ENCODE assay signal across 12 cellular contexts in the genomic region with DNA sequence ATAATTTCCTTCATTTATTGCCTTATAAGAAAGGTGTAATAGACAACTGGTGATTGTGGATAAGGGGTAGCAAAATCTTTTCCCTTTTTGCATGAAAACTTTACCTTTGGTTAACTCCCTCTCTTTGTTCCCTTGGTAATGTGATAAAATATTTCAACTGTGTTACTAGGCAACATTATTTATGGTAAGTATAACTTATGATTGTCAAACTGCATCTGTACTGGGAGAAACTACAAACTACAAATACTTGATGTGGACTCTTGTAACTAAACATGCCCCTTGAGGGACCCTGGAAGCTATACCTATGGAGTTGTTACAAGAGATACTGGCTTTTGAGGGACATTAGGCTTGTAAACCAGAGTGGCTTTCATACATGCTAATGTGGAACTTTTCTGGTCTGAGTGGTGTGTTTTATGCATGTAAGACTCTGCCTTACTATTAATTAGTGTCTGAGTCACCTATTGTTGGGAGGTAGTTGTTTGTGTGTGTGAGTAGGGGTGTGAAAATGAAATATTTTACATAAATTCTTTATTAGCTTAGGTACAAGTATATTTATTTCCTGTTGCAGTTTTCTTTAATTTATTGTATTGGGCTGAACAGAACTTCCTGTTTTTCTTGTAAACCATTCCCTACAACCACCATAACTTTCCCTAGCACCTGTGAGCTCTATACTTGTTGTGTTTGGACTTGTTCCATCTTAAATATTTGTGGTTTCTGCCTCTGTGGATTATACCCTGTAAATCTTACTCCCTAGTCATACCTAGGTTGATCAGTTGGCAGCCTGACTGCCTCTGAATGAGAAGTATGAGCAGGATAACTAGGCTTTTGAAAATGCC. TPM values are rescaled to one million over a fixed set of nuclear protein-coding genes. Genes with fewer than 3 reads are reported as not detected.
DNase-seq lines count a peak whose midpoint lies in the region; ATAC-seq lines count a peak whose summit lies in the region.
"Had no signal": no experiment of that assay in that cellular context is flagged by ENCODE, and none has a peak within 500 bp of the region (broad histone marks: within the 10 kb centered on the region; RNA-seq: fewer than 3 reads in every experiment).

No MANE protein-coding gene starts in this region.

- ATAC-seq in esophagus mucosa, result peak; percentile 48
- ATAC-seq in GM21529 (IDR thresholded peaks at IDR 0.05; ENCODE audit: unreplicated experiment), result no peak

- DNase-seq in NCI-H1092 treated with DMSO at 0.1 percent for 48 hours (lab: John Stamatoyannopoulos, UW) (peak; percentile 12), NCI-H1092 (lab: John Stamatoyannopoulos, UW) (no peak), OCI-M1 (lab: John Stamatoyannopoulos, UW) (peak; percentile 13), smooth muscle cell of the brain vasculature (ENCODE audit: low read depth, low spot score) (peak; percentile 15), NCI-H2171 treated with DMSO at 0.1 percent for 48 hours (lab: John Stamatoyannopoulos, UW) (no peak), NK-92 (lab: John Stamatoyannopoulos, UW; ENCODE audit: unreplicated experiment) (no peak)
- DNase-seq: 8988T; activated CD4-positive, alpha-beta memory T cell treated with anti-CD3 and anti-CD28 coated beads, Interleukin-2, amount 10 ng/mL, durations not matched to agents 7 days and 5 days; anterior cingulate cortex; stimulated activated naive CD4-positive, alpha-beta T cell had no signal

RNA-seq across cellular contexts. Expression of gene STK31, which starts 49.8 kb away (rescaled TPM):
- total RNA-seq in esophagus mucosa, result 0.16 TPM

Comparison
In these comparisons a context has a peak if more than half of its experiments do, and no peak if none do; other contexts are left out.
1. DNase-seq: peak in NCI-H1092 treated with DMSO at 0.1 percent for 48 hours (single experiment), OCI-M1 (single experiment) and smooth muscle cell of the brain vasculature (single experiment); none in NCI-H1092 (single experiment), NCI-H2171 treated with DMSO at 0.1 percent for 48 hours (single experiment) and NK-92 (single experiment).